In the genomic region with DNA sequence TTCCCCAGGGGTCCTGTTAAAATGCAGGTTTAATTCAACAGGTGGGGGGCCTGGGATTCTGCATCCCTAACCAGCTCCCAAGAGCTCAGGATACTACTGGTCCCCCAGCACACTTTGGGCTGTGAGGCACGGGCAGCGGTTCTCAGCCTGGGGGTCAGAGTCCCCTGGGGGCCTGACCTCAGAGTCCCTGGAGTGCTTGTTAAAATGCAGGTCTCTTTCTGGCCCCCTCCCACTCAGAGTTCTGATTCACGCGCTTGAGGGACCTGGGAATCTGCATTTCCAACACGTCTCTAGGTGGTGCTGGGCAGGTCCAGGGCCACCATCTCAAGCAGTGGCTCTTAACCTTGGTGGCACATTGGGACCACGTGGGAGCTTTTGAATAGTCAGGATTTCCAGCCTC, we compare ENCODE assay signal across 1 cellular context.
TF ChIP-seq lines count a peak whose summit lies in the region.

No MANE protein-coding gene starts in this region.

TF ChIP-seq in A549, 52 proteins besides CTCF, POLR2A, EP300 and RAD21 (continued from another document):
- no peak for TF ChIP-seq BHLHE40 (IDR thresholded peaks at IDR 0.05; ENCODE audit: low read depth, low read length)
- no peak for TF ChIP-seq KDM5A (IDR thresholded peaks at IDR 0.05)
- TF ChIP-seq ZSCAN20 (CRISPR knock-in tag; IDR thresholded peaks at IDR 0.05) = no peak
- TF ChIP-seq, protein P1, sequence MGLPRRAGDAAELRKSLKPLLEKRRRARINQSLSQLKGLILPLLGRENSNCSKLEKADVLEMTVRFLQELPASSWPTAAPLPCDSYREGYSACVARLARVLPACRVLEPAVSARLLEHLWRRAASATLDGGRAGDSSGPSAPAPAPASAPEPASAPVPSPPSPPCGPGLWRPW (IDR thresholded peaks at IDR 0.05) = no peak
